In the genomic region with DNA sequence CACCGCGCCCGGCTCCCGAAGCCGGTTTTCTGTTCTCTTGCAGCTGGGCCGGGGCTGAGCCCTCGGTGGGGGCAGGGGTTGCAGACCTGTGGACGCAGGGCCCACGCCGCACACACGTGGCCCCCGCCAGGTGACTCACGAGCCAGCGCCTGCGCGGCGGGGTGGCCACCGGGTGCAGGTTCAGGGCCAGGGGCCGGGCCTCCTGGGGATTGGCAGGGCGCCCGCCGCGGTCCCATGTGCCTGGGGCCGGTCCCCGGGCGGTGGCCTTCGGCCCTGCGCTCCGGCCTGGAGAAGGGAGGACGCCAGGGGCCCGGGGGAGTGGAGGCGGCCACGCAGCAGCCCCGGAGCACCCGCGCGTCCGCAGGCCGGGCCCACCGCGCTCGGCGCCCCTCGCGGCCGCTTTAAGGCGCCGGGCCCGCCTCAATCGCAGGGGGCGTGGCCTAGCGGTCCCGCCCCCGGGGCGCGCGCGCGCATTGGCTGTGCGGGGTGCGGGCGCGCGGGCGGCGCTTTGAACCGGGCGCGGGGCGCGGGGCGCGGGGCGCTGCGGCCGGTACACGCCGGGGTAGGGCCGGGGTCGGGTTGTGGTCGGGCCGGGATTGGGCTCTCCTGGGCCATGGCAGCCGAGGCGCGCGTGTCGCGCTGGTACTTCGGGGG, we compare ENCODE assay signal across 8 cellular contexts. TPM values are rescaled to one million over a fixed set of nuclear protein-coding genes. Genes with fewer than 3 reads are reported as not detected.
DNase-seq lines count a peak whose midpoint lies in the region; ATAC-seq and TF ChIP-seq lines count a peak whose summit lies in the region.

A gene with protein sequence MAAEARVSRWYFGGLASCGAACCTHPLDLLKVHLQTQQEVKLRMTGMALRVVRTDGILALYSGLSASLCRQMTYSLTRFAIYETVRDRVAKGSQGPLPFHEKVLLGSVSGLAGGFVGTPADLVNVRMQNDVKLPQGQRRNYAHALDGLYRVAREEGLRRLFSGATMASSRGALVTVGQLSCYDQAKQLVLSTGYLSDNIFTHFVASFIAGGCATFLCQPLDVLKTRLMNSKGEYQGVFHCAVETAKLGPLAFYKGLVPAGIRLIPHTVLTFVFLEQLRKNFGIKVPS (plus strand): TSS at position 471 of the 654 bp plus-strand sequence. CDS start 143 bp downstream, at position 614.

- intact Hi-C loops in activated T-helper 1 cell treated with anti-CD3 and anti-CD28 coated beads, Interleukin-12 subunit alpha, Interleukin-12 subunit beta, Interleukin-2, Interleukin-4 antibody, amounts not matched to agents 30 ng/mL and 10 ng/mL and 1 ng/mL, durations not matched to agents 14 hours and 24 hours and 36 hours (cut with micrococcal nuclease), result loop anchor here (1.0 to 5.0 kb wide), 5 partner anchors 9 to 310 kb away; partner anchors contain the start of genes ARL16, CENPX, LRRC45 and MRPL12
- intact Hi-C loops in natural killer cell (cut with micrococcal nuclease), result no loop called here

- DNase-seq in COR-L47 (lab: John Stamatoyannopoulos, UW) (peak; percentile 76), KBM-7 (peak; percentile 80), RPMI7951 (ENCODE audit: low read depth) (peak; percentile 67), fibroblast of mammary gland (ENCODE audit: low read depth) (peak; percentile 63), natural killer cell (peak; percentile 76)
- peak; percentile 81 for DNase-seq in activated T-helper 1 cell treated with anti-CD3 and anti-CD28 coated beads, Interleukin-12 subunit alpha, Interleukin-12 subunit beta, Interleukin-2, Interleukin-4 antibody, amounts not matched to agents 30 ng/mL and 10 ng/mL and 1 ng/mL, durations not matched to agents 14 hours and 24 hours and 36 hours (ENCODE audit: low spot score)

- peaks cover 12% of the 10 kb centered on the region for H3K36me3 Mint-ChIP-seq in activated T-helper 1 cell treated with anti-CD3 and anti-CD28 coated beads, Interleukin-12 subunit alpha, Interleukin-12 subunit beta, Interleukin-2, Interleukin-4 antibody, amounts not matched to agents 30 ng/mL and 10 ng/mL and 1 ng/mL, durations not matched to agents 14 hours and 24 hours and 36 hours (ENCODE audit: low read depth)
- no peaks in the 10 kb centered on the region for H3K36me3 Mint-ChIP-seq in natural killer cell
- H3K36me3 Mint-ChIP-seq in stimulated activated memory B cell treated with anti-CD40 and anti-IgM and Interleukin-4, amounts not matched to agents 10 μg/mL and 1 μg/mL and 100 μg/mL, for 72 hours, result peaks cover 6% of the 10 kb centered on the region

- peak within 1 kb of the TSS; percentile 54 for H3K4me3 ChIP-seq in fibroblast of mammary gland (ENCODE audit: control insufficient read depth, low read depth, low read length)

- H3K27me3 Mint-ChIP-seq in activated T-helper 1 cell treated with anti-CD3 and anti-CD28 coated beads, Interleukin-12 subunit alpha, Interleukin-12 subunit beta, Interleukin-2, Interleukin-4 antibody, amounts not matched to agents 30 ng/mL and 10 ng/mL and 1 ng/mL, durations not matched to agents 14 hours and 24 hours and 36 hours (ENCODE audit: insufficient read depth), result no peaks in the 10 kb centered on the region
- no peaks in the 10 kb centered on the region for H3K27me3 Mint-ChIP-seq in natural killer cell (ENCODE audit: low read depth in 2 of 2)
- no peaks in the 10 kb centered on the region for H3K27me3 Mint-ChIP-seq in stimulated activated memory B cell treated with anti-CD40 and anti-IgM and Interleukin-4, amounts not matched to agents 10 μg/mL and 1 μg/mL and 100 μg/mL, for 72 hours

- peak within 1 kb of the TSS; percentile 90 for H3K4me3 Mint-ChIP-seq in activated T-helper 1 cell treated with anti-CD3 and anti-CD28 coated beads, Interleukin-12 subunit alpha, Interleukin-12 subunit beta, Interleukin-2, Interleukin-4 antibody, amounts not matched to agents 30 ng/mL and 10 ng/mL and 1 ng/mL, durations not matched to agents 14 hours and 24 hours and 36 hours
- H3K4me3 Mint-ChIP-seq in natural killer cell, result peak within 1 kb of the TSS; percentile 86
- peak within 1 kb of the TSS; percentile 79 for H3K4me3 Mint-ChIP-seq in stimulated activated memory B cell treated with anti-CD40 and anti-IgM and Interleukin-4, amounts not matched to agents 10 μg/mL and 1 μg/mL and 100 μg/mL, for 72 hours

- H3K9me3 Mint-ChIP-seq in activated T-helper 1 cell treated with anti-CD3 and anti-CD28 coated beads, Interleukin-12 subunit alpha, Interleukin-12 subunit beta, Interleukin-2, Interleukin-4 antibody, amounts not matched to agents 30 ng/mL and 10 ng/mL and 1 ng/mL, durations not matched to agents 14 hours and 24 hours and 36 hours, result no peaks in the 10 kb centered on the region
- H3K9me3 Mint-ChIP-seq in natural killer cell, result no peaks in the 10 kb centered on the region
- no peaks in the 10 kb centered on the region for H3K9me3 Mint-ChIP-seq in stimulated activated memory B cell treated with anti-CD40 and anti-IgM and Interleukin-4, amounts not matched to agents 10 μg/mL and 1 μg/mL and 100 μg/mL, for 72 hours

- peaks cover 13% of the 10 kb centered on the region for H3K4me1 Mint-ChIP-seq in activated T-helper 1 cell treated with anti-CD3 and anti-CD28 coated beads, Interleukin-12 subunit alpha, Interleukin-12 subunit beta, Interleukin-2, Interleukin-4 antibody, amounts not matched to agents 30 ng/mL and 10 ng/mL and 1 ng/mL, durations not matched to agents 14 hours and 24 hours and 36 hours (ENCODE audit: low read depth)
- peaks cover 14 to 26% of the 10 kb centered on the region in 2 donors for H3K4me1 Mint-ChIP-seq in natural killer cell
- H3K4me1 Mint-ChIP-seq in stimulated activated memory B cell treated with anti-CD40 and anti-IgM and Interleukin-4, amounts not matched to agents 10 μg/mL and 1 μg/mL and 100 μg/mL, for 72 hours, result peaks cover 20% of the 10 kb centered on the region

- TF ChIP-seq CTCF in fibroblast of mammary gland (conservative IDR thresholded peaks at IDR 0.05; ENCODE audit: control insufficient read depth, insufficient read depth, low read depth, low read length) (no peak), natural killer cell (IDR thresholded peaks at IDR 0.05) (no peak)

- H3K27ac Mint-ChIP-seq in activated T-helper 1 cell treated with anti-CD3 and anti-CD28 coated beads, Interleukin-12 subunit alpha, Interleukin-12 subunit beta, Interleukin-2, Interleukin-4 antibody, amounts not matched to agents 30 ng/mL and 10 ng/mL and 1 ng/mL, durations not matched to agents 14 hours and 24 hours and 36 hours, result peak within 1 kb of the TSS; percentile 79
- H3K27ac Mint-ChIP-seq in natural killer cell, result peak within 1 kb of the TSS; percentile 53 to 72
- peak within 1 kb of the TSS; percentile 74 for H3K27ac Mint-ChIP-seq in stimulated activated memory B cell treated with anti-CD40 and anti-IgM and Interleukin-4, amounts not matched to agents 10 μg/mL and 1 μg/mL and 100 μg/mL, for 72 hours

- in situ Hi-C loops in KBM-7 (cut with MboI; ENCODE audit: low pct_unique_long_range_greater_than_20kb, low sequenced_read_pairs), result no loop called here

- ATAC-seq in GM21423 (IDR thresholded peaks at IDR 0.05; ENCODE audit: unreplicated experiment) (peak; percentile 52), natural killer cell (peak; percentile 85 to 92 (median 89))
- ATAC-seq in stimulated activated memory B cell treated with anti-CD40 and anti-IgM and Interleukin-4, amounts not matched to agents 10 μg/mL and 1 μg/mL and 100 μg/mL, for 72 hours, result peak; percentile 87

RNA-seq across cellular contexts. Expression of the gene that starts here (rescaled TPM):
- total RNA-seq in RPMI7951 (2014; rRNA removed; shearing (Covaris generic)), result 45.9 and 53.0 TPM in 2 replicates
- total RNA-seq in activated T-helper 1 cell treated with anti-CD3 and anti-CD28 coated beads, Interleukin-12 subunit alpha, Interleukin-12 subunit beta, Interleukin-2, Interleukin-4 antibody, amounts not matched to agents 30 ng/mL and 10 ng/mL and 1 ng/mL, durations not matched to agents 14 hours and 24 hours and 36 hours, result 45.7 and 49.6 TPM in 2 replicates
- total RNA-seq in natural killer cell, result 1 to 10 TPM; 5.7 to 6.3 (median 5.8) TPM

Comparison
In these comparisons a context has a peak if more than half of its experiments do, and no peak if none do; other contexts are left out.
1. Peak in every context shown above with its lines: DNase-seq, ATAC-seq and H3K4me3 ChIP-seq.